Comparison of ENCODE assay signal across 9 cellular contexts in genomic region chr19:41409288-41409687, GRCh38. TPM values are rescaled to one million over a fixed set of nuclear protein-coding genes. Genes with fewer than 3 reads are reported as not detected.
DNase-seq lines count a peak whose midpoint lies in the region; ATAC-seq, FAIRE-seq and TF ChIP-seq lines count a peak whose summit lies in the region.
"Had no signal": no experiment of that assay in that cellular context is flagged by ENCODE, and none has a peak within 500 bp of the region (broad histone marks: within the 10 kb centered on the region; RNA-seq: fewer than 3 reads in every experiment).

No MANE protein-coding gene starts in this region.

- peaks cover 0 to 19% (median 8%) of the 10 kb centered on the region in 4 donors for H3K4me1 ChIP-seq in right lobe of liver

- 36% methylated on average over 4 of the region's 4 CpGs for WGBS in right lobe of liver (ENCODE audit: insufficient coverage, low coverage, low lambda C conversion rate, missing lambda C conversion rate)

- intact Hi-C loops in right lobe of liver (cut with DNase I), result no loop called here

- no peak overlapping the region for H3K4me3 ChIP-seq in bronchial epithelial cell (ENCODE audit: low read depth, low read length)
- H3K4me3 ChIP-seq in right lobe of liver, result no peak overlapping the region

- H3K27ac ChIP-seq in right lobe of liver, result peak overlapping the region; percentile 12 to 46 (median 41)

- TF ChIP-seq CTCF in bronchial epithelial cell (IDR thresholded peaks at IDR 0.05; ENCODE audit: insufficient read depth, low read length, severe bottlenecking) (no peak), right lobe of liver (IDR thresholded peaks at IDR 0.05) (no peak)

- peaks cover 11% of the 10 kb centered on the region for H3K36me3 ChIP-seq in bronchial epithelial cell (ENCODE audit: control insufficient read depth, insufficient read depth, low read length)
- H3K36me3 ChIP-seq in right lobe of liver, result peaks cover 0 to 16% (median 6%) of the 10 kb centered on the region in 4 donors

- peak; percentile 70 for FAIRE-seq in bronchial epithelial cell (lab: Jason Lieb, UNC)

- TF ChIP-seq POLR2A in right lobe of liver (IDR thresholded peaks at IDR 0.05), result no peak

- ATAC-seq in right lobe of liver (peak; percentile 85 to 96 (median 92)), GM21786 (IDR thresholded peaks at IDR 0.05; ENCODE audit: unreplicated experiment) (no peak), HG03565 (IDR thresholded peaks at IDR 0.05; ENCODE audit: unreplicated experiment) (no peak), HG03139 (IDR thresholded peaks at IDR 0.05; ENCODE audit: unreplicated experiment) (no peak)

- peak; percentile 9 for DNase-seq in AG08395 (ENCODE audit: low spot score)
- DNase-seq in LHCN-M2 (ENCODE audit: low read depth), result peak; percentile 42
- DNase-seq in bronchial epithelial cell (ENCODE audit: low read depth), result peak; percentile 73
- DNase-seq in right lobe of liver, result peak in 1 of 3 donors; percentile 45
- no peak for DNase-seq in NCI-H1048 (lab: John Stamatoyannopoulos, UW)
- DNase-seq: NCI-H226 had no signal

- no peaks in the 10 kb centered on the region for H3K9me3 ChIP-seq in right lobe of liver

- H3K27me3 ChIP-seq in bronchial epithelial cell (ENCODE audit: control insufficient read depth, insufficient read depth, low read length) (no peaks in the 10 kb centered on the region), right lobe of liver (no peaks in the 10 kb centered on the region)

RNA-seq across cellular contexts. Expression of gene BCKDHA, which starts 11.7 kb away (rescaled TPM):
- 38.6 and 45.5 TPM in 2 replicates for total RNA-seq in LHCN-M2 (2014; rRNA removed)
- polyA plus RNA-seq in LHCN-M2 (2012), result 37.0 TPM
- 39.6 and 41.6 TPM in 2 replicates for total RNA-seq in bronchial epithelial cell
- total RNA-seq in right lobe of liver, result 10 to 100 TPM; 32.1 to 68.7 (median 48.9) TPM

RNA-seq across cellular contexts. Expression of gene EXOSC5, which starts 12.1 kb away (rescaled TPM):
- 28.6 and 33.0 TPM in 2 replicates for total RNA-seq in LHCN-M2 (2014; rRNA removed)
- polyA plus RNA-seq in LHCN-M2 (2012), result 15.4 TPM
- total RNA-seq in bronchial epithelial cell, result 13.7 and 58.4 TPM in 2 replicates
- total RNA-seq in right lobe of liver, result 10 to 100 TPM in 5 of 6 experiments, 1 to 10 TPM in 1; 6.1 to 26.6 (median 14.1) TPM

RNA-seq across cellular contexts. Expression of gene B3GNT8, which starts 17.9 kb away (rescaled TPM):
- total RNA-seq in LHCN-M2 (2014; rRNA removed), result not detected in 2 replicates
- polyA plus RNA-seq in LHCN-M2 (2012), result 0.06 TPM
- total RNA-seq in bronchial epithelial cell, result 3.2 and 14.3 TPM in 2 replicates
- total RNA-seq in right lobe of liver, result 1 to 10 TPM in 1 of 6 experiments, under 1 TPM in 5; 0.50 to 1.2 (median 0.63) TPM

RNA-seq across cellular contexts. Expression of gene DMAC2, which starts 30.4 kb away (rescaled TPM):
- 52.1 and 53.6 TPM in 2 replicates for total RNA-seq in LHCN-M2 (2014; rRNA removed)
- 45.4 TPM for polyA plus RNA-seq in LHCN-M2 (2012)
- 39.5 and 40.2 TPM in 2 replicates for total RNA-seq in bronchial epithelial cell
- 10 to 100 TPM; 18.9 to 30.5 (median 22.5) TPM for total RNA-seq in right lobe of liver

RNA-seq across cellular contexts. Expression of gene TMEM91, which starts 33.0 kb away (rescaled TPM):
- total RNA-seq in LHCN-M2 (2014; rRNA removed) (1.2 and 3.5 TPM in 2 replicates), bronchial epithelial cell (7.6 and 10.2 TPM in 2 replicates), right lobe of liver (1 to 10 TPM; 1.8 to 4.1 (median 3.0) TPM)
- polyA plus RNA-seq in LHCN-M2 (2012), result 1.3 TPM

Comparison
In these comparisons a context has a peak if more than half of its experiments do, and no peak if none do; other contexts are left out.
1. ATAC-seq: peak in right lobe of liver (4 of 4); none in GM21786 (single experiment), HG03565 (single experiment) and HG03139 (single experiment).